Comparison of ENCODE assay signal across 8 cellular contexts in genomic region chr6:35498407-35499045, GRCh38. TPM values are rescaled to one million over a fixed set of nuclear protein-coding genes. Genes with fewer than 3 reads are reported as not detected.
DNase-seq lines count a peak whose midpoint lies in the region; ATAC-seq and TF ChIP-seq lines count a peak whose summit lies in the region.

No MANE protein-coding gene starts in this region.

- H3K4me2 ChIP-seq in PC-3 (ENCODE audit: low read length) = peak overlapping the region; percentile 96; the same call in 1 of the 2 replicates

- no peak for TF ChIP-seq EP300 in ovary (IDR thresholded peaks at IDR 0.05)

- CTCF ChIA-PET in PC-3 (lab: Charles Lee) = no interaction called here

- no peaks in the 10 kb centered on the region for H3F3A ChIP-seq in PC-3 (ENCODE audit: low read length, unreplicated experiment)

- no peaks in the 10 kb centered on the region for H3K27me3 ChIP-seq in PC-3 (ENCODE audit: low read length)
- no peaks in the 10 kb centered on the region for H3K27me3 ChIP-seq in ovary

- H3K27ac ChIP-seq in PC-3 (ENCODE audit: low read length) (no peak overlapping the region), ovary (peak overlapping the region; percentile 97 to 99)

- H3K36me3 ChIP-seq in PC-3 (ENCODE audit: low read depth, low read length) = no peaks in the 10 kb centered on the region
- no peaks in the 10 kb centered on the region for H3K36me3 ChIP-seq in ovary

- H3K9me3 ChIP-seq in PC-3 (ENCODE audit: low read length) (no peaks in the 10 kb centered on the region), ovary (no peaks in the 10 kb centered on the region)

- TF ChIP-seq POLR2A in ovary (IDR thresholded peaks at IDR 0.05) = no peak

- H3K9me2 ChIP-seq in PC-3 (replicated peaks; ENCODE audit: low read length) = no peaks in the 10 kb centered on the region

- TF ChIP-seq CTCF in PC-3 (conservative IDR thresholded peaks at IDR 0.05; ENCODE audit: low read depth, low read length) (no peak), epithelial cell of proximal tubule (conservative IDR thresholded peaks at IDR 0.05; ENCODE audit: low read depth, low read length) (no peak), ovary (IDR thresholded peaks at IDR 0.05) (no peak)

- H3K4me3 ChIP-seq in PC-3 (ENCODE audit: low read length) = peak overlapping the region; percentile 69; the same call in 1 of the 2 replicates
- H3K4me3 ChIP-seq in epithelial cell of proximal tubule (ENCODE audit: low read depth, low read length) = peak overlapping the region; percentile 76
- peak overlapping the region; percentile 95 for H3K4me3 ChIP-seq in ovary

- DNase-seq in ELF-1 (ENCODE audit: low read depth, low spot score) = peak; percentile 43
- no peak for DNase-seq in PC-3
- DNase-seq in epithelial cell of proximal tubule (ENCODE audit: low read depth) = no peak
- DNase-seq in ovary = peak in 2 of 5 donors; percentile 31 to 56
- no peak for DNase-seq in NCI-H1417 (lab: John Stamatoyannopoulos, UW)
- DNase-seq in COLO668 (lab: John Stamatoyannopoulos, UW; ENCODE audit: unreplicated experiment) = no peak
- DNase-seq in NCI-H128 (lab: John Stamatoyannopoulos, UW; ENCODE audit: unreplicated experiment) = no peak
- DNase-seq in NCI-H1694 (lab: John Stamatoyannopoulos, UW) = no peak

- H2AFZ ChIP-seq in PC-3 (ENCODE audit: low read length) = no peak overlapping the region

- peaks cover 27% of the 10 kb centered on the region for H3K79me2 ChIP-seq in PC-3 (ENCODE audit: low read length)

- BruUV-seq in PC-3 (replicated peaks; lab: Mats Ljungman, UMichigan) = no TSS peak

- ATAC-seq in PC-3 = no peak

- H3K4me1 ChIP-seq in PC-3 (ENCODE audit: insufficient read depth, low read length) (peaks cover 29% of the 10 kb centered on the region), ovary (ENCODE audit: insufficient read depth) (peaks cover 18% of the 10 kb centered on the region)

- 43 to 54% (median 51%) methylated on average over 13 to 15 of the region's 15 CpGs for WGBS in ovary, 3 donors

- POLR2A ChIA-PET in PC-3 (lab: Charles Lee; ENCODE audit: unreplicated experiment) = no interaction called here

- no peak overlapping the region for H3K9ac ChIP-seq in PC-3 (ENCODE audit: low read length)

- intact Hi-C loops in PC-3 (cut with micrococcal nuclease) (no loop called here), ovary (cut with DNase I) (loop anchor here in 1 of 4 donors (10.0 kb wide), 2 partner anchors 96 to 236 kb away; partner anchors contain the start of gene ARMC12)

- no peaks in the 10 kb centered on the region; the same call in 1 of the 2 replicates for H4K20me1 ChIP-seq in PC-3 (ENCODE audit: low read length)

RNA-seq across cellular contexts. Expression of gene TEAD3, which starts 1.6 kb away (rescaled TPM):
- total RNA-seq in PC-3 (2014; rRNA removed) (9.2 and 15.4 TPM in 2 replicates), epithelial cell of proximal tubule (15.3 and 19.1 TPM in 2 replicates), ovary (10 to 100 TPM; 15.7 to 63.1 (median 35.6) TPM)
- 10 to 100 TPM; 21.6 to 27.1 TPM for polyA plus RNA-seq in ovary

RNA-seq across cellular contexts. Expression of gene TULP1, which starts 14.2 kb away (rescaled TPM):
- total RNA-seq in PC-3 (2014; rRNA removed) (not detected in 2 replicates), epithelial cell of proximal tubule (not detected in 2 replicates), ovary (1 to 10 TPM in 1 of 7 donors, under 1 TPM in 3, not detected in 3; 0.17 to 1.1 (median 0.62) TPM)
- under 1 TPM; 0.27 to 0.50 TPM for polyA plus RNA-seq in ovary

RNA-seq across cellular contexts. Expression of gene RPL10A, which starts 30.3 kb away (rescaled TPM):
- total RNA-seq in PC-3 (2014; rRNA removed) (1,114 and 1,509 TPM in 2 replicates), epithelial cell of proximal tubule (1,618 and 1,772 TPM in 2 replicates), ovary (1,000 to 10,000 TPM; 2,596 to 4,158 (median 3,059) TPM)
- 1,000 to 10,000 TPM; 3,198 to 5,052 TPM for polyA plus RNA-seq in ovary

RNA-seq across cellular contexts. Expression of gene FANCE, which starts 46.4 kb away (rescaled TPM):
- 13.8 and 18.6 TPM in 2 replicates for total RNA-seq in PC-3 (2014; rRNA removed)
- total RNA-seq in epithelial cell of proximal tubule = 7.5 and 14.9 TPM in 2 replicates
- total RNA-seq in ovary = 10 to 100 TPM in 2 of 7 donors, 1 to 10 TPM in 5; 5.3 to 12.2 (median 9.3) TPM
- polyA plus RNA-seq in ovary = 1 to 10 TPM; 5.3 to 7.4 TPM
